Comparison of ENCODE assay signal across 2 cellular contexts in the genomic region with DNA sequence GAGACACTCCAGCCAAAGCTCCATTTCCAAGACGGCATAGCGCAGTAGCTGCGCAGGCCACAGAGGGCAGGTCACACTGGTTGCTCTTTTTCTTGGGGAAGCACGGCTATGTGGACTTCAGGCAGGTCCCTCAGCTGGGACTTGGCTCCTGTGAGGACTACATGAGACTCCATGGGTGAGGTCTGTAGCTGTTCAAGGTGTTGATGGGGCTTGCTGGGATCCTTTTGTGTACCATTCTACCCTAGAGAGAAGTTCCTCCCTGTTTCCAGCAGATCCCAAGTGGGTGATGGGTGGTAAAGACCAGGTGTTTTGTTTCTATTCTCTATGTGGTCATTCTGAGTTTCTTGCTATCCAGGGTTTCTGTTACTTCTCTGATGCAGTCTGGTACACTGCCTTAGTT.
TF ChIP-seq lines count a peak whose summit lies in the region.

No MANE protein-coding gene starts in this region.

TF ChIP-seq in SK-N-SH, 30 proteins besides CTCF, POLR2A, EP300 and RAD21 (continued from another document):
- TF ChIP-seq, protein P1, sequence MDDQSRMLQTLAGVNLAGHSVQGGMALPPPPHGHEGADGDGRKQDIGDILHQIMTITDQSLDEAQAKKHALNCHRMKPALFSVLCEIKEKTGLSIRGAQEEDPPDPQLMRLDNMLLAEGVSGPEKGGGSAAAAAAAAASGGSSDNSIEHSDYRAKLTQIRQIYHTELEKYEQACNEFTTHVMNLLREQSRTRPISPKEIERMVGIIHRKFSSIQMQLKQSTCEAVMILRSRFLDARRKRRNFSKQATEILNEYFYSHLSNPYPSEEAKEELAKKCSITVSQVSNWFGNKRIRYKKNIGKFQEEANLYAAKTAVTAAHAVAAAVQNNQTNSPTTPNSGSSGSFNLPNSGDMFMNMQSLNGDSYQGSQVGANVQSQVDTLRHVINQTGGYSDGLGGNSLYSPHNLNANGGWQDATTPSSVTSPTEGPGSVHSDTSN (IDR thresholded peaks at IDR 0.05), result no peak

TF ChIP-seq in SK-N-SH treated with all-trans-retinoic acid at 6 μM for 48 hours, 23 proteins besides CTCF, POLR2A, EP300 and RAD21 (continued from another document):
- TF ChIP-seq SNAI2 (CRISPR knock-in tag; IDR thresholded peaks at IDR 0.05) (no peak), ZNF70 (CRISPR knock-in tag; IDR thresholded peaks at IDR 0.05) (no peak), BACH2 (CRISPR knock-in tag; IDR thresholded peaks at IDR 0.05; ENCODE audit: borderline replicate concordance) (no peak), OSR1 (CRISPR knock-in tag; IDR thresholded peaks at IDR 0.05) (no peak), CSDC2 (CRISPR knock-in tag; IDR thresholded peaks at IDR 0.05) (no peak), ZNF565 (CRISPR knock-in tag; conservative IDR thresholded peaks at IDR 0.05; ENCODE audit: low read depth) (no peak), GLIS3 (CRISPR knock-in tag; IDR thresholded peaks at IDR 0.05) (no peak), RARB (CRISPR knock-in tag; IDR thresholded peaks at IDR 0.05) (no peak)
- TF ChIP-seq, protein P2, sequence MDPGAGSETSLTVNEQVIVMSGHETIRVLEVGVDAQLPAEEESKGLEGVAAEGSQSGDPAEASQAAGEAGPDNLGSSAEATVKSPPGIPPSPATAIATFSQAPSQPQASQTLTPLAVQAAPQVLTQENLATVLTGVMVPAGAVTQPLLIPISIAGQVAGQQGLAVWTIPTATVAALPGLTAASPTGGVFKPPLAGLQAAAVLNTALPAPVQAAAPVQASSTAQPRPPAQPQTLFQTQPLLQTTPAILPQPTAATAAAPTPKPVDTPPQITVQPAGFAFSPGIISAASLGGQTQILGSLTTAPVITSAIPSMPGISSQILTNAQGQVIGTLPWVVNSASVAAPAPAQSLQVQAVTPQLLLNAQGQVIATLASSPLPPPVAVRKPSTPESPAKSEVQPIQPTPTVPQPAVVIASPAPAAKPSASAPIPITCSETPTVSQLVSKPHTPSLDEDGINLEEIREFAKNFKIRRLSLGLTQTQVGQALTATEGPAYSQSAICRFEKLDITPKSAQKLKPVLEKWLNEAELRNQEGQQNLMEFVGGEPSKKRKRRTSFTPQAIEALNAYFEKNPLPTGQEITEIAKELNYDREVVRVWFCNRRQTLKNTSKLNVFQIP (CRISPR knock-in tag; IDR thresholded peaks at IDR 0.05; ENCODE audit: borderline replicate concordance, low read depth), result no peak
- TF ChIP-seq, protein P3, sequence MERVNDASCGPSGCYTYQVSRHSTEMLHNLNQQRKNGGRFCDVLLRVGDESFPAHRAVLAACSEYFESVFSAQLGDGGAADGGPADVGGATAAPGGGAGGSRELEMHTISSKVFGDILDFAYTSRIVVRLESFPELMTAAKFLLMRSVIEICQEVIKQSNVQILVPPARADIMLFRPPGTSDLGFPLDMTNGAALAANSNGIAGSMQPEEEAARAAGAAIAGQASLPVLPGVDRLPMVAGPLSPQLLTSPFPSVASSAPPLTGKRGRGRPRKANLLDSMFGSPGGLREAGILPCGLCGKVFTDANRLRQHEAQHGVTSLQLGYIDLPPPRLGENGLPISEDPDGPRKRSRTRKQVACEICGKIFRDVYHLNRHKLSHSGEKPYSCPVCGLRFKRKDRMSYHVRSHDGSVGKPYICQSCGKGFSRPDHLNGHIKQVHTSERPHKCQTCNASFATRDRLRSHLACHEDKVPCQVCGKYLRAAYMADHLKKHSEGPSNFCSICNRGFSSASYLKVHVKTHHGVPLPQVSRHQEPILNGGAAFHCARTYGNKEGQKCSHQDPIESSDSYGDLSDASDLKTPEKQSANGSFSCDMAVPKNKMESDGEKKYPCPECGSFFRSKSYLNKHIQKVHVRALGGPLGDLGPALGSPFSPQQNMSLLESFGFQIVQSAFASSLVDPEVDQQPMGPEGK (CRISPR knock-in tag; IDR thresholded peaks at IDR 0.05; ENCODE audit: borderline replicate concordance), result no peak
- TF ChIP-seq, protein P4, sequence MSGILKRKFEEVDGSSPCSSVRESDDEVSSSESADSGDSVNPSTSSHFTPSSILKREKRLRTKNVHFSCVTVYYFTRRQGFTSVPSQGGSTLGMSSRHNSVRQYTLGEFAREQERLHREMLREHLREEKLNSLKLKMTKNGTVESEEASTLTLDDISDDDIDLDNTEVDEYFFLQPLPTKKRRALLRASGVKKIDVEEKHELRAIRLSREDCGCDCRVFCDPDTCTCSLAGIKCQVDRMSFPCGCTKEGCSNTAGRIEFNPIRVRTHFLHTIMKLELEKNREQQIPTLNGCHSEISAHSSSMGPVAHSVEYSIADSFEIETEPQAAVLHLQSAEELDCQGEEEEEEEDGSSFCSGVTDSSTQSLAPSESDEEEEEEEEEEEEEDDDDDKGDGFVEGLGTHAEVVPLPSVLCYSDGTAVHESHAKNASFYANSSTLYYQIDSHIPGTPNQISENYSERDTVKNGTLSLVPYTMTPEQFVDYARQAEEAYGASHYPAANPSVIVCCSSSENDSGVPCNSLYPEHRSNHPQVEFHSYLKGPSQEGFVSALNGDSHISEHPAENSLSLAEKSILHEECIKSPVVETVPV (CRISPR knock-in tag; IDR thresholded peaks at IDR 0.05), result no peak
- TF ChIP-seq, protein P5, sequence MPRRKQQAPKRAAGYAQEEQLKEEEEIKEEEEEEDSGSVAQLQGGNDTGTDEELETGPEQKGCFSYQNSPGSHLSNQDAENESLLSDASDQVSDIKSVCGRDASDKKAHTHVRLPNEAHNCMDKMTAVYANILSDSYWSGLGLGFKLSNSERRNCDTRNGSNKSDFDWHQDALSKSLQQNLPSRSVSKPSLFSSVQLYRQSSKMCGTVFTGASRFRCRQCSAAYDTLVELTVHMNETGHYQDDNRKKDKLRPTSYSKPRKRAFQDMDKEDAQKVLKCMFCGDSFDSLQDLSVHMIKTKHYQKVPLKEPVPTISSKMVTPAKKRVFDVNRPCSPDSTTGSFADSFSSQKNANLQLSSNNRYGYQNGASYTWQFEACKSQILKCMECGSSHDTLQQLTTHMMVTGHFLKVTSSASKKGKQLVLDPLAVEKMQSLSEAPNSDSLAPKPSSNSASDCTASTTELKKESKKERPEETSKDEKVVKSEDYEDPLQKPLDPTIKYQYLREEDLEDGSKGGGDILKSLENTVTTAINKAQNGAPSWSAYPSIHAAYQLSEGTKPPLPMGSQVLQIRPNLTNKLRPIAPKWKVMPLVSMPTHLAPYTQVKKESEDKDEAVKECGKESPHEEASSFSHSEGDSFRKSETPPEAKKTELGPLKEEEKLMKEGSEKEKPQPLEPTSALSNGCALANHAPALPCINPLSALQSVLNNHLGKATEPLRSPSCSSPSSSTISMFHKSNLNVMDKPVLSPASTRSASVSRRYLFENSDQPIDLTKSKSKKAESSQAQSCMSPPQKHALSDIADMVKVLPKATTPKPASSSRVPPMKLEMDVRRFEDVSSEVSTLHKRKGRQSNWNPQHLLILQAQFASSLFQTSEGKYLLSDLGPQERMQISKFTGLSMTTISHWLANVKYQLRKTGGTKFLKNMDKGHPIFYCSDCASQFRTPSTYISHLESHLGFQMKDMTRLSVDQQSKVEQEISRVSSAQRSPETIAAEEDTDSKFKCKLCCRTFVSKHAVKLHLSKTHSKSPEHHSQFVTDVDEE (CRISPR knock-in tag; IDR thresholded peaks at IDR 0.05), result no peak
